ENCODE assay signal across 21 cellular contexts in the genomic region with DNA sequence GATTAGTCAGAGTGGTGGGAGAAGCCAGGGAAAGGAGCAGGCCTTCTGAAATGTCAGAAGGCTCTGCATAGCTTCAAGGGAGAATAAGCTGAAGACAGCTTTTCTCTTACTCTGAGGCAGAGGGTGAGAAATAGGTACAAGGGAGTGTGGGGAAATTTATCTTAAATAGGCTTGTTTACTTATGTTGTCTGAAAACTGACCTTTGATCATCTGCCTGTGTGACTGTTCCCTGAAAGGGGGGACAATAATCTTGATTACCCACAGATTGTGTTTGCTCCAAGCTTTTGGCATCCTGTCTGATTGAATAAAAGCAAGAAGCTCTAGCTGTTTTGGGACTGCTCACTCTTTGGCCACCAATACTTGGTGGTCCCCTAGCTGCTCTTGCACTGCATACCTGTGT.
DNase-seq lines count a peak whose midpoint lies in the region; ATAC-seq, FAIRE-seq and TF ChIP-seq lines count a peak whose summit lies in the region.
"Had no signal": no experiment of that assay in that cellular context is flagged by ENCODE, and none has a peak within 500 bp of the region (broad histone marks: within the 10 kb centered on the region; RNA-seq: fewer than 3 reads in every experiment).

No MANE protein-coding gene starts in this region.

- H3K79me2 ChIP-seq in HepG2 (ENCODE audit: insufficient read depth, low read length) (no peaks in the 10 kb centered on the region), neural progenitor cell (ENCODE audit: low read depth) (no peaks in the 10 kb centered on the region)

- H3K9me3 Mint-ChIP-seq in neural progenitor cell: no peaks in the 10 kb centered on the region

- H3K27me3 ChIP-seq in liver (ENCODE audit: control insufficient read depth in 4 of 4, insufficient read depth in 4 of 4, low read length in 3 of 4): no peaks in the 10 kb centered on the region
- H3K27me3 ChIP-seq in HepG2 (ENCODE audit: control insufficient read depth in 1 of 2, insufficient read depth in 2 of 2, low read length in 2 of 2): no peaks in the 10 kb centered on the region
- no peaks in the 10 kb centered on the region for H3K27me3 ChIP-seq in neural progenitor cell
- H3K27me3 ChIP-seq: BLaER1 treated with 17β-estradiol and CSF1 and Interleukin-3, amounts not matched to agents 10 nM and 100 nM had no signal

- H3K9ac ChIP-seq in liver (ENCODE audit: low read depth in 1 of 2, low read length in 2 of 2) (no peak overlapping the region), HepG2 (ENCODE audit: insufficient read depth, low read depth, low read length) (no peak overlapping the region), neural progenitor cell (no peak overlapping the region)
- H3K9ac ChIP-seq: BLaER1 treated with 17β-estradiol and CSF1 and Interleukin-3, amounts not matched to agents 10 nM and 100 nM had no signal

- FAIRE-seq in HepG2 (lab: Jason Lieb, UNC): no peak
- FAIRE-seq: A549, D721Med, G401.6, GM12891, GM19239 had no signal

- H2AFZ ChIP-seq in HepG2 (ENCODE audit: low read length) (no peak overlapping the region), neural progenitor cell (replicated peaks) (no peak overlapping the region)

- TF ChIP-seq POLR2A in HepG2 (IDR thresholded peaks at IDR 0.05; ENCODE audit: insufficient read depth in 1 of 2, low read depth in 2 of 2, low read length in 2 of 2): no peak

- no peak for ATAC-seq in HepG2
- ATAC-seq in left lobe of liver: peak; percentile 65
- ATAC-seq: A549; CD8-positive, alpha-beta T cell had no signal

- POLR2A ChIA-PET in HepG2 (lab: Yijun Ruan, JAX): no interaction called here

- no peaks in the 10 kb centered on the region for H3F3A ChIP-seq in neural progenitor cell (ENCODE audit: low read depth)

- in situ Hi-C loops in HepG2 (cut with HindIII; ENCODE audit: extremely low pct_ligation_motif_present, low pct_unique_long_range_greater_than_20kb): no loop called here

- TF ChIP-seq EP300 in HepG2 (IDR thresholded peaks at IDR 0.05; ENCODE audit: low read depth in 2 of 2, low read length in 2 of 2) (no peak), HepG2 (CRISPR knock-in tag; IDR thresholded peaks at IDR 0.05; ENCODE audit: borderline replicate concordance) (no peak)

- H3K36me3 Mint-ChIP-seq in neural progenitor cell: no peaks in the 10 kb centered on the region
- H3K36me3 Mint-ChIP-seq: CD8-positive, alpha-beta T cell had no signal

- no peak overlapping the region for H3K4me3 ChIP-seq in liver (ENCODE audit: low read depth in 1 of 3, low read length in 3 of 3)
- no peak overlapping the region for H3K4me3 ChIP-seq in HepG2 (replicated peaks in 1 of 3; ENCODE audit: insufficient read depth in 1 of 3, low read depth in 2 of 3, low read length in 3 of 3)
- no peak overlapping the region for H3K4me3 ChIP-seq in neural progenitor cell
- H3K4me3 ChIP-seq: A549; BLaER1 treated with 17β-estradiol and CSF1 and Interleukin-3, amounts not matched to agents 10 nM and 100 nM had no signal

- no peaks in the 10 kb centered on the region for H4K20me1 ChIP-seq in HepG2 (ENCODE audit: insufficient read depth, low read length)
- H4K20me1 ChIP-seq in neural progenitor cell (ENCODE audit: low read depth): no peaks in the 10 kb centered on the region
- H4K20me1 ChIP-seq: BLaER1 treated with 17β-estradiol and CSF1 and Interleukin-3, amounts not matched to agents 10 nM and 100 nM had no signal

- H3K9me3 ChIP-seq in liver (ENCODE audit: control insufficient read depth in 4 of 4, low read length in 3 of 4) (no peaks in the 10 kb centered on the region), HepG2 (ENCODE audit: low read length) (peaks cover 44% of the 10 kb centered on the region), neural progenitor cell (ENCODE audit: low read depth) (no peaks in the 10 kb centered on the region)
- H3K9me3 ChIP-seq: A549; BLaER1 treated with 17β-estradiol and CSF1 and Interleukin-3, amounts not matched to agents 10 nM and 100 nM; Caco-2 had no signal

- H3K27me3 Mint-ChIP-seq in neural progenitor cell (ENCODE audit: insufficient read depth, low read depth): no peaks in the 10 kb centered on the region
- H3K27me3 Mint-ChIP-seq: CD4-positive, alpha-beta T cell had no signal

- peaks cover 0 to 5% (median 0%) of the 10 kb centered on the region in 4 donors for H3K4me1 ChIP-seq in liver (ENCODE audit: control insufficient read depth in 4 of 4, insufficient read depth in 4 of 4, low read length in 3 of 4)
- no peaks in the 10 kb centered on the region for H3K4me1 ChIP-seq in HepG2 (ENCODE audit: insufficient read depth, low read length)
- no peaks in the 10 kb centered on the region for H3K4me1 ChIP-seq in neural progenitor cell
- H3K4me1 ChIP-seq: A549; BLaER1 treated with 17β-estradiol and CSF1 and Interleukin-3, amounts not matched to agents 10 nM and 100 nM; Caco-2 had no signal

- H3K27ac ChIP-seq in liver (ENCODE audit: low read depth in 1 of 2, low read length in 2 of 2): no peak overlapping the region
- H3K27ac ChIP-seq in HepG2 (ENCODE audit: extremely low read length, insufficient read depth, low read length): no peak overlapping the region
- no peak overlapping the region for H3K27ac ChIP-seq in neural progenitor cell
- H3K27ac ChIP-seq: 22Rv1; A549; BLaER1 treated with 17β-estradiol and CSF1 and Interleukin-3, amounts not matched to agents 10 nM and 100 nM; C4-2B had no signal

- no peak for DNase-seq in HepG2 (ENCODE audit: low spot score)
- no peak for DNase-seq in left lobe of liver (ENCODE audit: low spot score)
- no peak for DNase-seq in GM19240 (ENCODE audit: insufficient read length, low spot score)
- no peak for DNase-seq in neural progenitor cell (ENCODE audit: low spot score)
- DNase-seq: AML-193; Caco-2; Calu3; CD4-positive, alpha-beta T cell; CD8-positive, alpha-beta T cell; DMS79 treated with DMSO at 0.1 percent for 48 hours; GF-D8 had no signal

- TF ChIP-seq CTCF in liver (IDR thresholded peaks at IDR 0.05; ENCODE audit: low read depth, low read length, missing input control): no peak
- TF ChIP-seq CTCF in HepG2 (CRISPR knock-in tag; IDR thresholded peaks at IDR 0.05): no peak
- TF ChIP-seq CTCF in neural progenitor cell (IDR thresholded peaks at IDR 0.05): no peak

- H3K4me3 Mint-ChIP-seq in neural progenitor cell: no peak overlapping the region
- H3K4me3 Mint-ChIP-seq: B cell; CD4-positive, alpha-beta T cell; CD8-positive, alpha-beta T cell had no signal

- CTCF ChIA-PET in HepG2 (lab: Yijun Ruan, JAX; ENCODE audit: low intra/inter-chr PET ratio, low total read pairs): no interaction called here

- no peaks in the 10 kb centered on the region for H3K36me3 ChIP-seq in liver (ENCODE audit: control insufficient read depth in 4 of 4, insufficient read depth in 3 of 4, low read depth in 1 of 4, low read length in 3 of 4)
- no peaks in the 10 kb centered on the region for H3K36me3 ChIP-seq in HepG2 (replicated peaks in 1 of 2; ENCODE audit: control insufficient read depth in 1 of 2, insufficient read depth in 2 of 2, low read length in 2 of 2)
- H3K36me3 ChIP-seq in neural progenitor cell: no peaks in the 10 kb centered on the region
- H3K36me3 ChIP-seq: BLaER1 treated with 17β-estradiol and CSF1 and Interleukin-3, amounts not matched to agents 10 nM and 100 nM had no signal

- no peaks in the 10 kb centered on the region for H3K4me1 Mint-ChIP-seq in neural progenitor cell
- H3K4me1 Mint-ChIP-seq: B cell had no signal

- no TSS peak for BruUV-seq in HepG2 (replicated peaks; lab: Mats Ljungman, UMichigan)

- TF ChIP-seq RAD21 in liver (IDR thresholded peaks at IDR 0.05) (no peak), HepG2 (CRISPR knock-in tag; IDR thresholded peaks at IDR 0.05) (no peak)

- H3K4me2 ChIP-seq in HepG2 (ENCODE audit: low read depth, low read length) (no peak overlapping the region), neural progenitor cell (no peak overlapping the region)
- H3K4me2 ChIP-seq: A549; BLaER1 treated with 17β-estradiol and CSF1 and Interleukin-3, amounts not matched to agents 10 nM and 100 nM had no signal

- intact Hi-C loops in HepG2 (cut with micrococcal nuclease; ENCODE audit: unreplicated experiment): no loop called here

- no peak overlapping the region for H3K27ac Mint-ChIP-seq in neural progenitor cell
- H3K27ac Mint-ChIP-seq: B cell; CD4-positive, alpha-beta T cell; CD8-positive, alpha-beta T cell had no signal

TF ChIP-seq in liver, 16 proteins besides CTCF, POLR2A, EP300 and RAD21 (continues in another document):
- peak; percentile 57 for TF ChIP-seq FOXA2 (IDR thresholded peaks at IDR 0.05)

TF ChIP-seq in HepG2, 621 proteins besides CTCF, POLR2A, EP300 and RAD21:
- TF ChIP-seq FOSL2 (CRISPR knock-in tag; IDR thresholded peaks at IDR 0.05) (no peak), ZBTB42 (CRISPR knock-in tag; IDR thresholded peaks at IDR 0.05) (no peak), ZNF616 (CRISPR knock-in tag; IDR thresholded peaks at IDR 0.05; ENCODE audit: low read depth) (no peak), HIVEP1 (CRISPR knock-in tag; IDR thresholded peaks at IDR 0.05) (no peak), ZNF530 (CRISPR knock-in tag; IDR thresholded peaks at IDR 0.05; ENCODE audit: low read depth) (no peak), SMYD3 (CRISPR knock-in tag; IDR thresholded peaks at IDR 0.05) (no peak)
- TF ChIP-seq, protein P1, sequence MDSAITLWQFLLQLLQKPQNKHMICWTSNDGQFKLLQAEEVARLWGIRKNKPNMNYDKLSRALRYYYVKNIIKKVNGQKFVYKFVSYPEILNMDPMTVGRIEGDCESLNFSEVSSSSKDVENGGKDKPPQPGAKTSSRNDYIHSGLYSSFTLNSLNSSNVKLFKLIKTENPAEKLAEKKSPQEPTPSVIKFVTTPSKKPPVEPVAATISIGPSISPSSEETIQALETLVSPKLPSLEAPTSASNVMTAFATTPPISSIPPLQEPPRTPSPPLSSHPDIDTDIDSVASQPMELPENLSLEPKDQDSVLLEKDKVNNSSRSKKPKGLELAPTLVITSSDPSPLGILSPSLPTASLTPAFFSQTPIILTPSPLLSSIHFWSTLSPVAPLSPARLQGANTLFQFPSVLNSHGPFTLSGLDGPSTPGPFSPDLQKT (CRISPR knock-in tag; IDR thresholded peaks at IDR 0.05; ENCODE audit: borderline replicate concordance): no peak
- TF ChIP-seq, protein P2, sequence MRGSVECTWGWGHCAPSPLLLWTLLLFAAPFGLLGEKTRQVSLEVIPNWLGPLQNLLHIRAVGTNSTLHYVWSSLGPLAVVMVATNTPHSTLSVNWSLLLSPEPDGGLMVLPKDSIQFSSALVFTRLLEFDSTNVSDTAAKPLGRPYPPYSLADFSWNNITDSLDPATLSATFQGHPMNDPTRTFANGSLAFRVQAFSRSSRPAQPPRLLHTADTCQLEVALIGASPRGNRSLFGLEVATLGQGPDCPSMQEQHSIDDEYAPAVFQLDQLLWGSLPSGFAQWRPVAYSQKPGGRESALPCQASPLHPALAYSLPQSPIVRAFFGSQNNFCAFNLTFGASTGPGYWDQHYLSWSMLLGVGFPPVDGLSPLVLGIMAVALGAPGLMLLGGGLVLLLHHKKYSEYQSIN (CRISPR knock-in tag; IDR thresholded peaks at IDR 0.05; ENCODE audit: borderline replicate concordance): no peak
